19 cellular contexts compared by ENCODE assay signal in the genomic region with DNA sequence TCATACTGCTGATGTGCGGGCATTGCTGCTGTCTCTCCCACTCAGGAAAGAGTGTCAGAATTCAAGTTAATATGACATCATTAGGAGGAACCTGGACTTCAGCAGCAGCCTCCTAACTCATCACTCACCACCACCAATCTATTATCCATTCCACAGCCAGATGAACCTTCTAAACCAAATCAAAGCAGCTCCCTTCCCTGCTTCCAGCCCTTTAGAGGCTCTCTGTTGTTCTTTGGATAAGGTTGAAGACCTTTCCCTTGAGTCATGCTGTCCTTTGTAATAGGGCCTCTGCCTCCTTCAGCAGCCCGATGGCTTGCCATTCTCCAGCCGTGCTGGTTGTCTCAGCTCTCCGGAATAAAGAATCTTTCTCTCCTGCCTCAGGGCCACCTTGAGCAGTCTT.
"Had no signal": no experiment of that assay in that cellular context is flagged by ENCODE, and none has a peak within 500 bp of the region (broad histone marks: within the 10 kb centered on the region; RNA-seq: fewer than 3 reads in every experiment).

No MANE protein-coding gene starts in this region.

- H3K4me2 ChIP-seq: hepatocyte had no signal

- H3K27me3 ChIP-seq: esophagus squamous epithelium, hepatocyte, ovary, right atrium auricular region had no signal

- H3K27ac ChIP-seq: esophagus squamous epithelium, hepatocyte, ovary, sigmoid colon, skin epidermis had no signal

- DNase-seq: effector memory CD4-positive, alpha-beta T cell; esophagus squamous epithelium; head of caudate nucleus; kidney; left cardiac atrium; left ventricle myocardium inferior; mucosa of descending colon; natural killer cell; ovary; sigmoid colon; stimulated activated CD4-positive, alpha-beta T cell treated with anti-CD3 and anti-CD28 coated beads, Interleukin-12 subunit alpha, Interleukin-12 subunit beta, amount 100 ng/mL, for 4 hours; stimulated activated naive CD4-positive, alpha-beta T cell treated with Interleukin-2 at 50 U/mL for 16 hours had no signal

- H3K4me3 Mint-ChIP-seq: natural killer cell, neural crest cell, type B pancreatic cell had no signal

- H3K36me3 Mint-ChIP-seq: natural killer cell, type B pancreatic cell had no signal

- H3K9me3 Mint-ChIP-seq: natural killer cell, type B pancreatic cell had no signal

- H3K27ac Mint-ChIP-seq: natural killer cell, type B pancreatic cell had no signal

- H3K79me2 ChIP-seq: hepatocyte had no signal

- H2AFZ ChIP-seq: hepatocyte had no signal

- H3K36me3 ChIP-seq: esophagus squamous epithelium, left ventricle myocardium inferior, ovary, right atrium auricular region, sigmoid colon had no signal

- FAIRE-seq: kidney, urothelium cell line had no signal

- H3K9me3 ChIP-seq: esophagus squamous epithelium, left ventricle myocardium inferior, mucosa of descending colon, ovary, right atrium auricular region, sigmoid colon had no signal

- H3K4me1 ChIP-seq: esophagus squamous epithelium had no signal

- ATAC-seq: mucosa of descending colon had no signal

- H3K4me3 ChIP-seq: esophagus squamous epithelium, hepatocyte, left ventricle myocardium inferior, lung, mucosa of descending colon, ovary, right atrium auricular region, sigmoid colon, skin epidermis had no signal
